ENCODE assay signal across 10 cellular contexts in genomic region chr4:3051141-3051897, GRCh38. TPM values are rescaled to one million over a fixed set of nuclear protein-coding genes. Genes with fewer than 3 reads are reported as not detected.
"Had no signal": no experiment of that assay in that cellular context is flagged by ENCODE, and none has a peak within 500 bp of the region (broad histone marks: within the 10 kb centered on the region; RNA-seq: fewer than 3 reads in every experiment).

No MANE protein-coding gene starts in this region.

RNA-seq across cellular contexts. Expression of gene HTT-AS, which starts 23.0 kb away (rescaled TPM):
- total RNA-seq: OCI-LY7, PC-3, PC-9, Peyer's patch, Right ventricle myocardium inferior, RPMI7951, SJCRH30, SJSA1, SK-MEL-5 had no signal
- polyA plus RNA-seq: SK-N-SH had no signal
